In the genomic region with DNA sequence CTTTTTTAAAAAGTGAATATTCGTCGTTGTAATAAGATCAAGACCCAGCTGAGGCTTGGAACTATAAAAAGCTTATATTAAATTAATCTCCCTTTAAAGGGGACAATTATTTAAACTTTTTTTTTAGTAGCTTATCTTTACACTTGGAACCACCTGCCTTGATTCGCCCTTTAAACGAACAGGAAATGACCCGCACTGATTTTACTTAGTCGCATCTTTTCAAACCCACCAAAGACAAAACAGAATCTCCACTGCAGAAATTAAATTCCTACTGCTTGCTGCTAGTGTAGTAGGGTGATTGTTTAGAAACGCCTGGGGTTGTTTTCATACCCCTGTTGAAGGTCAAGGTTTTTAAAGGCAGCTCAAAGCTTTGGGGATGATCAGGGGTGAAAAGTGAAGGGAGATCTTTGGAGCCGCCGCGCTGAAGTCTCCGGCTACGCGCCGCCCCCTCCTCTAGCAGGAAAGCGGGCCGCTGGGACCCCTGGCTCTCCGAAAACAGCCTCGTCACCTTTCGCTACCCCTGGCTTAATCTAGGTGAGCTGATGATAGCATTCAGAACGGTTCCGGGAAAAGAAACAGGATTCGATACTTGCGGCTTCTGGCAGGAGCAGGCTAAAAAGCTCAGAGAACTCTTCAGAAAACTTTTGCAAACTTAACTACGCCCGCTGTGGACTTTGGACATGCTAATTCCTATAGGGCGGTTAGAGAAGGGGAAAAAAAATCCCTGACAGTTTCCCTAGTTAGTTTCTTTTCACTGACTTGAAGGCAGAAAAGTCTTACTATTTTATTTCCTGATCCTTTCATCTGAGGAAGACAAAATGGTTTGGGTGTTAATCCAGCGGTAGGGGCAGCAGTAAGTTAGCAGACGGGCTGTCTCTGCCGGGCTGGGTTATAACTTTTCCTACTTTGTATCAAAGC, we compare ENCODE assay signal across 8 cellular contexts.
DNase-seq lines count a peak whose midpoint lies in the region; ATAC-seq, FAIRE-seq and TF ChIP-seq lines count a peak whose summit lies in the region.

No MANE protein-coding gene starts in this region.

- ATAC-seq in Panc1: no peak
- ATAC-seq in natural killer cell: no peak
- no peak for ATAC-seq in GM21717 (IDR thresholded peaks at IDR 0.05; ENCODE audit: unreplicated experiment)

- CTCF ChIA-PET in Panc1 (lab: Charles Lee): interaction anchor here (1.0 kb wide), 1 partner anchor 140 kb away, joined by 3 read pairs; no protein-coding TSS in a partner anchor
- CTCF ChIA-PET in HEK293T (lab: Yijun Ruan, JAX): interaction anchor here (0.6 to 1.8 kb wide), 6 partner anchors 9 to 1211 kb away, joined by 3 to 12 read pairs (median 4); no protein-coding TSS in a partner anchor

- peaks cover 26% of the 10 kb centered on the region for H3K4me1 ChIP-seq in Panc1 (ENCODE audit: control insufficient read depth, insufficient read depth, low read length)

- DNase-seq in Panc1 (ENCODE audit: low read depth, low spot score) (no peak), dorsolateral prefrontal cortex (no peak), natural killer cell (no peak), NCI-H146 treated with DMSO at 0.1 percent for 48 hours (lab: John Stamatoyannopoulos, UW; ENCODE audit: unreplicated experiment) (no peak), HEK293T (ENCODE audit: extremely low spot score) (no peak), frontal cortex (ENCODE audit: low spot score in 2 of 2) (no peak)

- TF ChIP-seq CTCF in GM12875 (IDR thresholded peaks at IDR 0.05; ENCODE audit: borderline replicate concordance, insufficient read depth, low read depth, low read length) (no peak), Panc1 (IDR thresholded peaks at IDR 0.05) (no peak), dorsolateral prefrontal cortex (IDR thresholded peaks at IDR 0.05 in 54 of 56, conservative IDR thresholded peaks at IDR 0.05 in 2 of 56; ENCODE audit: low read depth in 1 of 56, partially characterized antibody in 56 of 56) (no peak), natural killer cell (IDR thresholded peaks at IDR 0.05) (no peak)

- H3K27ac ChIP-seq in Panc1 (ENCODE audit: low read length): peak overlapping the region; percentile 84
- peak overlapping the region in 28 of 59 donors; percentile 4 to 77 (median 46) for H3K27ac ChIP-seq in dorsolateral prefrontal cortex

- H3K9me3 ChIP-seq in Panc1 (ENCODE audit: control insufficient read depth, insufficient read depth, low read depth, low read length): no peaks in the 10 kb centered on the region

- in situ Hi-C loops in Panc1 (cut with HindIII; ENCODE audit: low pct_unique_long_range_greater_than_20kb, low sequenced_read_pairs): no loop called here

- H3K36me3 Mint-ChIP-seq in natural killer cell: no peaks in the 10 kb centered on the region

- FAIRE-seq in frontal cortex (lab: Jason Lieb, UNC): no peak

- POLR2A ChIA-PET in Panc1 (lab: Charles Lee) (no interaction called here), HEK293T (lab: Yijun Ruan, JAX) (interaction anchor here (0.6 to 3.6 kb wide), 4 partner anchors 39 to 90 kb away, joined by 3 to 22 read pairs (median 3); no protein-coding TSS in a partner anchor)

- TSS peak; percentile 27 for BruUV-seq in Panc1 (replicated peaks; lab: Mats Ljungman, UMichigan)

- H3K4me3 ChIP-seq in GM12875 (ENCODE audit: low read depth, low read length) (peak overlapping the region; percentile 76), Panc1 (ENCODE audit: low read depth in 2 of 2, low read length in 2 of 2) (peak overlapping the region; percentile 65 to 71), dorsolateral prefrontal cortex (peak overlapping the region in 55 of 59 donors; percentile 5 to 78 (median 57))

- peak overlapping the region in 1 of 2 donors; percentile 98 for H3K27ac Mint-ChIP-seq in natural killer cell

- peaks cover 48% of the 10 kb centered on the region in 2 donors for H3K4me1 Mint-ChIP-seq in natural killer cell

- no peaks in the 10 kb centered on the region for H3K9me3 Mint-ChIP-seq in natural killer cell

- peak overlapping the region; percentile 92 for H3K4me3 Mint-ChIP-seq in natural killer cell

- no peaks in the 10 kb centered on the region for H3K27me3 Mint-ChIP-seq in natural killer cell (ENCODE audit: low read depth in 2 of 2)

- intact Hi-C loops in Panc1 (cut with micrococcal nuclease; ENCODE audit: unreplicated experiment): no loop called here
- intact Hi-C loops in dorsolateral prefrontal cortex (cut with DNase I): no loop called here
- intact Hi-C loops in natural killer cell (cut with micrococcal nuclease): loop anchor here (5.0 kb wide), 1 partner anchor 336 kb away; no protein-coding TSS in a partner anchor

- no peaks in the 10 kb centered on the region; the same call in 1 of the 2 replicates for H3K36me3 ChIP-seq in Panc1 (ENCODE audit: control insufficient read depth, insufficient read depth, low read length)

- H3K27me3 ChIP-seq in Panc1 (ENCODE audit: control insufficient read depth, insufficient read depth, low read length) (no peaks in the 10 kb centered on the region), dorsolateral prefrontal cortex (peaks cover 6 to 78% (median 58%) of the 10 kb centered on the region in 45 donors)

TF ChIP-seq in HEK293T, 16 proteins besides CTCF, POLR2A, EP300 and RAD21:
- TF ChIP-seq CTBP1 (IDR thresholded peaks at IDR 0.05; ENCODE audit: borderline replicate concordance) (no peak), HDGF (IDR thresholded peaks at IDR 0.05; ENCODE audit: borderline replicate concordance) (no peak), FOXK2 (IDR thresholded peaks at IDR 0.05) (no peak), FOXM1 (IDR thresholded peaks at IDR 0.05; ENCODE audit: borderline replicate concordance) (no peak)
